Comparison of ENCODE assay signal across 13 cellular contexts in the genomic region with DNA sequence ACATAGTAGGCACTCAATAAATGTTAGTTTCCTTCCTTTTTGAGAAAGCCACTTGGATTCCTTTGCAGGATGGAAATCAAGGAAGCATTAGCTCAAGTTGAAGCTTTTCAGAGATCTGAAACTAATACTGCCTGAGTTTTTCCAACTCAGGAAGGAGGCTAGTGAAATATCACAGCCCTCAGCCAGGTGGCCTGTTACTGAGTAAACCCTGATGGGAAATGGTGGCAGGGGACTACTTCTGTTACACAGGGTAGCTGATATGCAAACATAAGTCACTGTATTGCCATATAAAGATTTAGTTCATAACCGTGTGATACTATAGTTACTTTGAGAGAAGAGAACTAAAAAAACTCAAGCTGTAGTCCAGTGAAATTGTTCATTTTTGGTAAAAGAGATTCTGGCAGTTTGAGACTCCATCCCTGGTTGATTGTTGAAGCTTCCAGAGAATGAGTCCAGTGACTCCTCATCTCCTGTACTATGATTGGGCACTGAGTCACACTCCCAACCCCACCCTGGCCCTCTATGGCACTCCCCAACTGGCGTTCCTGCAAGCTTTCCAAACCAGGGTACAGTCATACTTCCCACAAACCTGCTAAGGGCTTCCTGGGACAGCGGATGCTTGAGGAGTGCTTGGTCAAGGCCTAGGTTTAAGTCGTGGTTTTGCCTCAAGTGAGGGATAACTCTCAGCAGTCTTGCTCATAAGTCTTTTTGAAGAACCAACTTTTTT.
DNase-seq lines count a peak whose midpoint lies in the region; ATAC-seq, FAIRE-seq and TF ChIP-seq lines count a peak whose summit lies in the region.
"Had no signal": no experiment of that assay in that cellular context is flagged by ENCODE, and none has a peak within 500 bp of the region (broad histone marks: within the 10 kb centered on the region; RNA-seq: fewer than 3 reads in every experiment).

No MANE protein-coding gene starts in this region.

- H3K27ac ChIP-seq in psoas muscle = no peak overlapping the region
- H3K27ac ChIP-seq: uterus had no signal

- no peak overlapping the region for H3K4me3 ChIP-seq in bronchial epithelial cell (ENCODE audit: low read depth, low read length)
- H3K4me3 ChIP-seq in psoas muscle = no peak overlapping the region
- H3K4me3 ChIP-seq: esophagus squamous epithelium, uterus had no signal

- DNase-seq in GM04503 (ENCODE audit: low read depth) (peak; percentile 58), NAMALWA (ENCODE audit: low spot score) (peak; percentile 48), bronchial epithelial cell (ENCODE audit: low read depth) (peak; percentile 94), psoas muscle (peak in 1 of 2 donors; percentile 35), NCI-H748 treated with DMSO at 0.1 percent for 48 hours (lab: John Stamatoyannopoulos, UW) (no peak), NCI-H128 (lab: John Stamatoyannopoulos, UW; ENCODE audit: unreplicated experiment) (no peak)
- no peak for DNase-seq in activated CD4-positive, CD25-positive, alpha-beta regulatory T cell treated with anti-CD3 and anti-CD28 coated beads, Interleukin-2, amount 50 U/mL, for 72 hours
- DNase-seq: activated CD8-positive, alpha-beta T cell treated with anti-CD3 and anti-CD28 coated beads for 36 hours; esophagus squamous epithelium; NCI-H2029; retina; uterus had no signal

- H3K4me1 ChIP-seq in psoas muscle = peaks cover 13% of the 10 kb centered on the region
- H3K4me1 ChIP-seq: uterus had no signal

- H3K9me3 ChIP-seq in psoas muscle = no peaks in the 10 kb centered on the region
- H3K9me3 ChIP-seq: esophagus squamous epithelium, uterus had no signal

- peak; percentile 7 for FAIRE-seq in bronchial epithelial cell (lab: Jason Lieb, UNC)

- intact Hi-C loops in psoas muscle (cut with DNase I) = no loop called here

- H3K27me3 ChIP-seq in bronchial epithelial cell (ENCODE audit: control insufficient read depth, insufficient read depth, low read length) (no peaks in the 10 kb centered on the region), psoas muscle (ENCODE audit: insufficient read depth in 3 of 3, low read length in 2 of 3) (no peaks in the 10 kb centered on the region)
- H3K27me3 ChIP-seq: esophagus squamous epithelium, uterus had no signal

- TF ChIP-seq CTCF in bronchial epithelial cell (IDR thresholded peaks at IDR 0.05; ENCODE audit: insufficient read depth, low read length, severe bottlenecking) (no peak), psoas muscle (IDR thresholded peaks at IDR 0.05) (no peak)

- 68 to 92% (median 79%) methylated on average over 4 of the region's 4 CpGs for WGBS in psoas muscle, 3 donors

- H3K36me3 ChIP-seq in bronchial epithelial cell (ENCODE audit: control insufficient read depth, insufficient read depth, low read length) = no peaks in the 10 kb centered on the region
- no peaks in the 10 kb centered on the region for H3K36me3 ChIP-seq in psoas muscle (ENCODE audit: insufficient read depth in 1 of 2, low read depth in 1 of 2)
- H3K36me3 ChIP-seq: esophagus squamous epithelium, uterus had no signal

- peak; percentile 67 to 94 (median 85) for ATAC-seq in psoas muscle
- no peak for ATAC-seq in GM19463 (IDR thresholded peaks at IDR 0.05; ENCODE audit: unreplicated experiment)
- ATAC-seq: activated CD8-positive, alpha-beta T cell treated with anti-CD3 and anti-CD28 coated beads for 36 hours had no signal

Comparison
In these comparisons a context has a peak if more than half of its experiments do, and no peak if none do; other contexts are left out.
1. DNase-seq: peak in GM04503 (single experiment), NAMALWA (single experiment) and bronchial epithelial cell (single experiment); none in NCI-H748 treated with DMSO at 0.1 percent for 48 hours (single experiment), NCI-H128 (single experiment) and activated CD4-positive, CD25-positive, alpha-beta regulatory T cell treated with anti-CD3 and anti-CD28 coated beads, Interleukin-2, amount 50 U/mL, for 72 hours (single experiment).